ENCODE assay signal across 1 cellular context in genomic region chr9:127561491-127562270, GRCh38.
TF ChIP-seq lines count a peak whose summit lies in the region.

No MANE protein-coding gene starts in this region.

TF ChIP-seq in HEK293, 187 proteins besides CTCF, POLR2A, EP300 and RAD21 (continued from another document):
- TF ChIP-seq ZNF398 (tag by site-specific recombination; IDR thresholded peaks at IDR 0.05): peak; percentile 59
- TF ChIP-seq INSM2 (tag by site-specific recombination; IDR thresholded peaks at IDR 0.05): peak; percentile 99
- TF ChIP-seq ZNF138 (tag by site-specific recombination; IDR thresholded peaks at IDR 0.05; ENCODE audit: borderline replicate concordance): no peak
- TF ChIP-seq HIC1 (tag by site-specific recombination; IDR thresholded peaks at IDR 0.05): peak; percentile 90
- peak; percentile 86 for TF ChIP-seq SP7 (tag by site-specific recombination; IDR thresholded peaks at IDR 0.05)
- peak; percentile 40 for TF ChIP-seq SP2 (tag by site-specific recombination; IDR thresholded peaks at IDR 0.05)
- TF ChIP-seq ZNF621 (tag by site-specific recombination; IDR thresholded peaks at IDR 0.05): no peak
- TF ChIP-seq ZNF221 (tag by site-specific recombination; IDR thresholded peaks at IDR 0.05; ENCODE audit: borderline replicate concordance): no peak
- peak; percentile 37; the same call in 1 of the 2 replicates for TF ChIP-seq ZBTB21 (tag by site-specific recombination; IDR thresholded peaks at IDR 0.05)
- no peak for TF ChIP-seq ZNF24 (tag by site-specific recombination; IDR thresholded peaks at IDR 0.05)
- no peak for TF ChIP-seq PRDM6 (tag by site-specific recombination; IDR thresholded peaks at IDR 0.05)
- TF ChIP-seq GLIS2 (tag by site-specific recombination; IDR thresholded peaks at IDR 0.05): peak; percentile 56; the same call in 1 of the 2 replicates
- peak; percentile 45; the same call in 1 of the 2 replicates for TF ChIP-seq ZNF366 (tag by site-specific recombination; conservative IDR thresholded peaks at IDR 0.05)
- TF ChIP-seq ZNF660 (tag by site-specific recombination; IDR thresholded peaks at IDR 0.05): peak; percentile 73; the same call in 1 of the 2 replicates
- TF ChIP-seq ZBTB44 (tag by site-specific recombination; IDR thresholded peaks at IDR 0.05): peak; percentile 97
- TF ChIP-seq ZIC2 (tag by site-specific recombination; IDR thresholded peaks at IDR 0.05): peak; percentile 84
- no peak for TF ChIP-seq ZNF791 (tag by site-specific recombination; IDR thresholded peaks at IDR 0.05)
- peak; percentile 93 for TF ChIP-seq KLF17 (tag by site-specific recombination; IDR thresholded peaks at IDR 0.05)
- no peak for TF ChIP-seq ZNF596 (tag by site-specific recombination; IDR thresholded peaks at IDR 0.05)
- TF ChIP-seq ZNF324 (tag by site-specific recombination; IDR thresholded peaks at IDR 0.05): 0 out of 2 replicates have a peak, but pooled peaks have one; percentile 38
- TF ChIP-seq WT1 (tag by site-specific recombination; IDR thresholded peaks at IDR 0.05): no peak
- peak; percentile 52 for TF ChIP-seq OSR2 (tag by site-specific recombination; IDR thresholded peaks at IDR 0.05)
- no peak for TF ChIP-seq SCRT1 (tag by site-specific recombination; IDR thresholded peaks at IDR 0.05; ENCODE audit: borderline replicate concordance)
- peak; percentile 56; the same call in 1 of the 2 replicates for TF ChIP-seq EGR2 (tag by site-specific recombination; IDR thresholded peaks at IDR 0.05; ENCODE audit: low read depth)
- TF ChIP-seq KLF1 (tag by site-specific recombination; IDR thresholded peaks at IDR 0.05): peak; percentile 75
- peak; percentile 48; the same call in 1 of the 2 replicates for TF ChIP-seq IKZF3 (tag by site-specific recombination; IDR thresholded peaks at IDR 0.05)
- 0 out of 2 replicates have a peak, but pooled peaks have one; percentile 27 for TF ChIP-seq ZNF692 (tag by site-specific recombination; IDR thresholded peaks at IDR 0.05)
